ENCODE assay signal across 15 cellular contexts in genomic region chr2:176151199-176152099, GRCh38. TPM values are rescaled to one million over a fixed set of nuclear protein-coding genes. Genes with fewer than 3 reads are reported as not detected.
DNase-seq lines count a peak whose midpoint lies in the region; ATAC-seq and TF ChIP-seq lines count a peak whose summit lies in the region.
"Had no signal": no experiment of that assay in that cellular context is flagged by ENCODE, and none has a peak within 500 bp of the region (broad histone marks: within the 10 kb centered on the region; RNA-seq: fewer than 3 reads in every experiment).

Gene HOXD4 (plus strand): TSS chr2:176151550. CDS start chr2:176151634, 84 bp downstream.

- H2BK5ac ChIP-seq in IMR-90 (ENCODE audit: low read depth, low read length, poor library complexity, severe bottlenecking): no peak within 1 kb of the TSS

- H2AFZ ChIP-seq in IMR-90 (replicated peaks; ENCODE audit: low read length, poor library complexity): no peak within 1 kb of the TSS
- H2AFZ ChIP-seq: GM23248 had no signal

- in situ Hi-C loops in IMR-90 (cut with MboI; ENCODE audit: low sequenced_read_pairs): no loop called here

- no peak for TF ChIP-seq RAD21 in IMR-90 (IDR thresholded peaks at IDR 0.05; ENCODE audit: low read length)

- peaks cover 93% of the 10 kb centered on the region for H3K27me3 ChIP-seq in IMR-90 (ENCODE audit: control insufficient read depth, insufficient read depth, low read length)

- POLR2A ChIA-PET in IMR-90 (lab: Charles Lee; ENCODE audit: unreplicated experiment): no interaction called here

- dilution Hi-C loops in IMR-90 (cut with HindIII; ENCODE audit: low sequenced_read_pairs, unreplicated experiment): no loop called here

- no peak within 1 kb of the TSS for H3K4ac ChIP-seq in IMR-90 (ENCODE audit: low read depth, low read length)

- H3K4me3 ChIP-seq in IMR-90 (ENCODE audit: insufficient read depth, low read depth, low read length): no peak within 1 kb of the TSS
- H3K4me3 ChIP-seq in fibroblast of mammary gland (ENCODE audit: control insufficient read depth, low read depth, low read length): peak within 1 kb of the TSS; percentile 41
- H3K4me3 ChIP-seq: GM23248 had no signal

- no peak within 1 kb of the TSS for H2BK15ac ChIP-seq in IMR-90 (ENCODE audit: low read depth, low read length)

- H2BK120ac ChIP-seq in IMR-90 (ENCODE audit: low read depth, low read length): no peak within 1 kb of the TSS

- CTCF ChIA-PET in IMR-90 (lab: Yijun Ruan, JAX): no interaction called here

- WGBS in IMR-90 (ENCODE audit: extremely low coverage in 2 of 2, insufficient read length in 1 of 2), 2 experiments: 2% methylated on average over 14 of the region's 52 CpGs; no CpG with 5 or more reads in 1 of the 2 experiments

- H3K36me3 ChIP-seq in IMR-90 (ENCODE audit: control insufficient read depth, insufficient read depth, low read length): no peaks in the 10 kb centered on the region

- H3K9me3 ChIP-seq in IMR-90 (ENCODE audit: control insufficient read depth, insufficient read depth, low read length): peaks cover 9% of the 10 kb centered on the region

- no peak within 1 kb of the TSS for H3K4me2 ChIP-seq in IMR-90 (ENCODE audit: low read depth, low read length)

- H3K79me1 ChIP-seq in IMR-90 (ENCODE audit: low read depth in 1 of 2, low read length in 2 of 2): no peaks in the 10 kb centered on the region

- TF ChIP-seq CTCF in IMR-90 (conservative IDR thresholded peaks at IDR 0.05; ENCODE audit: low read depth, low read length) (no peak), fibroblast of mammary gland (conservative IDR thresholded peaks at IDR 0.05; ENCODE audit: control insufficient read depth, insufficient read depth, low read depth, low read length) (no peak)

- no peak within 1 kb of the TSS for H3K27ac ChIP-seq in IMR-90 (ENCODE audit: insufficient read depth, low read length)
- H3K27ac ChIP-seq: GM23248 had no signal

- H3K14ac ChIP-seq in IMR-90 (replicated peaks; ENCODE audit: low read depth, low read length): no peak within 1 kb of the TSS

- H2AK5ac ChIP-seq in IMR-90 (ENCODE audit: low read depth, low read length): no peak within 1 kb of the TSS

- H2AK9ac ChIP-seq in IMR-90 (replicated peaks; ENCODE audit: low read depth, low read length, poor library complexity): no peak within 1 kb of the TSS

- no peak within 1 kb of the TSS for H3K9ac ChIP-seq in IMR-90 (ENCODE audit: low read depth, low read length)
- H3K9ac ChIP-seq: GM23248 had no signal

- no peak within 1 kb of the TSS for H2BK20ac ChIP-seq in IMR-90 (ENCODE audit: low read depth, low read length)

- H4K91ac ChIP-seq in IMR-90 (ENCODE audit: insufficient read depth, low read depth, low read length): no peak within 1 kb of the TSS

- no peaks in the 10 kb centered on the region for H3K9me1 ChIP-seq in IMR-90 (ENCODE audit: insufficient read depth, low read length)

- intact Hi-C loops in IMR-90 (cut with micrococcal nuclease): no loop called here

- H3K23ac ChIP-seq in IMR-90 (ENCODE audit: low read depth, low read length): no peak within 1 kb of the TSS

- ATAC-seq in IMR-90 (ENCODE audit: low read depth) (no peak), GM19035 (IDR thresholded peaks at IDR 0.05; ENCODE audit: unreplicated experiment) (no peak), GM18519 (IDR thresholded peaks at IDR 0.05; ENCODE audit: low FRiP score, unreplicated experiment) (no peak)

- no peaks in the 10 kb centered on the region for H4K20me1 ChIP-seq in IMR-90 (ENCODE audit: insufficient read depth, low read length)

- no TSS peak for BruUV-seq in IMR-90 (replicated peaks; lab: Mats Ljungman, UMichigan)

- no peak for TF ChIP-seq POLR2A in IMR-90 (IDR thresholded peaks at IDR 0.05; ENCODE audit: low read depth, low read length)

- peak; percentile 30 for DNase-seq in ELF-1 (ENCODE audit: low read depth, low spot score)
- DNase-seq in IMR-90: no peak
- no peak for DNase-seq in fibroblast of mammary gland (ENCODE audit: low read depth)
- peak; percentile 54 for DNase-seq in pons (ENCODE audit: low spot score)
- no peak for DNase-seq in MV-4-11 (lab: John Stamatoyannopoulos, UW)
- DNase-seq in GDM1 (lab: John Stamatoyannopoulos, UW): no peak
- DNase-seq: activated CD4-positive, alpha-beta T cell treated with anti-CD3 and anti-CD28 coated beads for 4 hours; activated naive CD4-positive, alpha-beta T cell treated with anti-CD3 and anti-CD28 coated beads for 36 hours; GM23248; midbrain; NCI-H1930; SW 1271 had no signal

- no peak within 1 kb of the TSS for H3K18ac ChIP-seq in IMR-90 (ENCODE audit: low read depth, low read length)

- H3K4me1 ChIP-seq in IMR-90 (ENCODE audit: control insufficient read depth, insufficient read depth, low read length): no peaks in the 10 kb centered on the region

- H4K5ac ChIP-seq in IMR-90 (ENCODE audit: low read depth, low read length): no peak within 1 kb of the TSS

- no peak within 1 kb of the TSS for H3K56ac ChIP-seq in IMR-90 (ENCODE audit: extremely low read depth, insufficient read depth, low read length)

- H4K8ac ChIP-seq in IMR-90 (ENCODE audit: low read depth in 2 of 2, low read length in 2 of 2): no peak within 1 kb of the TSS

TF ChIP-seq in IMR-90, 13 proteins besides CTCF, POLR2A, EP300 and RAD21:
- TF ChIP-seq, protein P1, sequence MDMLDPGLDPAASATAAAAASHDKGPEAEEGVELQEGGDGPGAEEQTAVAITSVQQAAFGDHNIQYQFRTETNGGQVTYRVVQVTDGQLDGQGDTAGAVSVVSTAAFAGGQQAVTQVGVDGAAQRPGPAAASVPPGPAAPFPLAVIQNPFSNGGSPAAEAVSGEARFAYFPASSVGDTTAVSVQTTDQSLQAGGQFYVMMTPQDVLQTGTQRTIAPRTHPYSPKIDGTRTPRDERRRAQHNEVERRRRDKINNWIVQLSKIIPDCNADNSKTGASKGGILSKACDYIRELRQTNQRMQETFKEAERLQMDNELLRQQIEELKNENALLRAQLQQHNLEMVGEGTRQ (IDR thresholded peaks at IDR 0.05; ENCODE audit: low read depth, low read length): peak; percentile 37; the same call in 1 of the 2 replicates
- no peak for TF ChIP-seq SMC3 (IDR thresholded peaks at IDR 0.05; ENCODE audit: low read depth, low read length)
- TF ChIP-seq, protein P2, sequence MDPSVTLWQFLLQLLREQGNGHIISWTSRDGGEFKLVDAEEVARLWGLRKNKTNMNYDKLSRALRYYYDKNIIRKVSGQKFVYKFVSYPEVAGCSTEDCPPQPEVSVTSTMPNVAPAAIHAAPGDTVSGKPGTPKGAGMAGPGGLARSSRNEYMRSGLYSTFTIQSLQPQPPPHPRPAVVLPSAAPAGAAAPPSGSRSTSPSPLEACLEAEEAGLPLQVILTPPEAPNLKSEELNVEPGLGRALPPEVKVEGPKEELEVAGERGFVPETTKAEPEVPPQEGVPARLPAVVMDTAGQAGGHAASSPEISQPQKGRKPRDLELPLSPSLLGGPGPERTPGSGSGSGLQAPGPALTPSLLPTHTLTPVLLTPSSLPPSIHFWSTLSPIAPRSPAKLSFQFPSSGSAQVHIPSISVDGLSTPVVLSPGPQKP (IDR thresholded peaks at IDR 0.05; ENCODE audit: borderline replicate concordance, low read depth, low read length): no peak
TF ChIP-seq in IMR-90: peak in this region for 1.

RNA-seq across cellular contexts. Expression of gene HOXD4, which starts in this region (rescaled TPM):
- not detected in 2 replicates for total RNA-seq in IMR-90 (2012; rRNA removed)
- not detected in 2 replicates for polyA plus RNA-seq in IMR-90 (2012; rRNA removed)
- polyA plus RNA-seq in IMR-90 (2012; cell fraction: cytosol; rRNA removed): not detected in 2 replicates
- polyA plus RNA-seq in IMR-90 (2012; cell fraction: nucleus; rRNA removed; ENCODE audit: low replicate concordance): not detected in 2 replicates
- total RNA-seq: activated naive CD4-positive, alpha-beta T cell treated with anti-CD3 and anti-CD28 coated beads for 36 hours; pulmonary artery endothelial cell had no signal

Comparison
In these comparisons a context has a peak if more than half of its experiments do, and no peak if none do; other contexts are left out.
1. DNase-seq: peak in ELF-1 (single experiment) and pons (single experiment); none in IMR-90 (single experiment), fibroblast of mammary gland (single experiment), MV-4-11 (single experiment) and GDM1 (single experiment).